ENCODE assay signal across 28 cellular contexts in genomic region chr4:1669270-1669669, GRCh38.
"Had no signal": no experiment of that assay in that cellular context is flagged by ENCODE, and none has a peak within 500 bp of the region (broad histone marks: within the 10 kb centered on the region; RNA-seq: fewer than 3 reads in every experiment).

No MANE protein-coding gene starts in this region.

- DNase-seq: activated CD4-positive, alpha-beta memory T cell treated with anti-CD3 and anti-CD28 coated beads, Interleukin-2, amount 10 ng/mL, durations not matched to agents 7 days and 5 days; activated CD4-positive, alpha-beta T cell treated with anti-CD3 and anti-CD28 coated beads for 36 hours; activated CD4-positive, alpha-beta T cell treated with anti-CD3 and anti-CD28 coated beads, Interleukin-2, amount 10 ng/mL, durations not matched to agents 24 days and 14 days; activated CD4-positive, CD25-positive, alpha-beta regulatory T cell; activated CD4-positive, CD25-positive, alpha-beta regulatory T cell treated with anti-CD3 and anti-CD28 coated beads, Interleukin-2, amount 50 U/mL, for 72 hours; activated CD8-positive, alpha-beta memory T cell treated with anti-CD3 and anti-CD28 coated beads, Interleukin-2, amount 50 U/mL, for 48 hours; activated gamma-delta T cell; activated naive CD4-positive, alpha-beta T cell; activated naive CD4-positive, alpha-beta T cell treated with anti-CD3 and anti-CD28 coated beads, Interleukin-2, amount 10 ng/mL, durations not matched to agents 7 days and 5 days; activated naive CD8-positive, alpha-beta T cell treated with anti-CD3 and anti-CD28 coated beads, Interleukin-2, amount 10 ng/mL, durations not matched to agents 7 days and 5 days; activated T-cell treated with anti-CD3 and anti-CD28 coated beads for 4 hours; activated T-cell treated with anti-CD3 and anti-CD28 coated beads, Interleukin-2, amount 50 U/mL, for 24 hours; activated T-cell treated with anti-CD3 and anti-CD28 coated beads, Interleukin-2, amount 50 U/mL, for 72 hours; anterior cingulate cortex; brain microvascular endothelial cell; caudate nucleus; cortex of kidney; dermis blood vessel endothelial cell; effector CD4-positive, alpha-beta T cell; effector memory CD8-positive, alpha-beta T cell; erythroblast; foreskin keratinocyte; T-helper 2 cell had no signal

- H3K36me3 Mint-ChIP-seq: activated naive CD4-positive, alpha-beta T cell treated with anti-CD3 and anti-CD28 coated beads, Interleukin-2, amount 10 ng/mL, durations not matched to agents 7 days and 5 days; activated naive CD4-positive, alpha-beta T cell treated with anti-CD3 and anti-CD28 coated beads, Interleukin-2, amount 50 U/mL, for 72 hours; activated naive CD8-positive, alpha-beta T cell treated with anti-CD3 and anti-CD28 coated beads, Interleukin-2, amount 10 ng/mL, durations not matched to agents 7 days and 5 days had no signal

- H3K36me3 ChIP-seq: brain microvascular endothelial cell, esophagus muscularis mucosa had no signal

- H3K9me3 ChIP-seq: esophagus muscularis mucosa, gastroesophageal sphincter had no signal

- H3K27ac Mint-ChIP-seq: activated CD4-positive, alpha-beta memory T cell treated with anti-CD3 and anti-CD28 coated beads, Interleukin-2, amount 10 ng/mL, durations not matched to agents 7 days and 5 days; activated CD4-positive, alpha-beta T cell treated with anti-CD3 and anti-CD28 coated beads for 36 hours; activated CD4-positive, alpha-beta T cell treated with anti-CD3 and anti-CD28 coated beads, Interleukin-2, amount 10 ng/mL, durations not matched to agents 24 days and 14 days; activated naive CD4-positive, alpha-beta T cell treated with anti-CD3 and anti-CD28 coated beads, Interleukin-2, amount 10 ng/mL, durations not matched to agents 7 days and 5 days; activated naive CD4-positive, alpha-beta T cell treated with anti-CD3 and anti-CD28 coated beads, Interleukin-2, amount 50 U/mL, for 72 hours; activated naive CD8-positive, alpha-beta T cell treated with anti-CD3 and anti-CD28 coated beads, Interleukin-2, amount 10 ng/mL, durations not matched to agents 7 days and 5 days; activated T-cell treated with anti-CD3 and anti-CD28 coated beads, Interleukin-2, amount 50 U/mL, for 24 hours; activated T-cell treated with anti-CD3 and anti-CD28 coated beads, Interleukin-2, amount 50 U/mL, for 72 hours; effector memory CD8-positive, alpha-beta T cell had no signal

- H3K4me3 ChIP-seq: esophagus muscularis mucosa, gastroesophageal sphincter had no signal

- FAIRE-seq: astrocyte, colon had no signal

- H3K4me1 ChIP-seq: foreskin keratinocyte, gastroesophageal sphincter had no signal

- H3K4me3 Mint-ChIP-seq: activated CD4-positive, alpha-beta memory T cell treated with anti-CD3 and anti-CD28 coated beads, Interleukin-2, amount 10 ng/mL, durations not matched to agents 7 days and 5 days; activated CD4-positive, alpha-beta T cell treated with anti-CD3 and anti-CD28 coated beads for 36 hours; activated CD4-positive, alpha-beta T cell treated with anti-CD3 and anti-CD28 coated beads, Interleukin-2, amount 10 ng/mL, durations not matched to agents 24 days and 14 days; activated naive CD4-positive, alpha-beta T cell treated with anti-CD3 and anti-CD28 coated beads, Interleukin-2, amount 10 ng/mL, durations not matched to agents 7 days and 5 days; activated naive CD8-positive, alpha-beta T cell treated with anti-CD3 and anti-CD28 coated beads, Interleukin-2, amount 10 ng/mL, durations not matched to agents 7 days and 5 days; activated T-cell treated with anti-CD3 and anti-CD28 coated beads, Interleukin-2, amount 50 U/mL, for 24 hours; activated T-cell treated with anti-CD3 and anti-CD28 coated beads, Interleukin-2, amount 50 U/mL, for 72 hours; effector memory CD8-positive, alpha-beta T cell had no signal

- H3K27ac ChIP-seq: brain microvascular endothelial cell, esophagus muscularis mucosa, foreskin keratinocyte, gastroesophageal sphincter had no signal

- ATAC-seq: activated CD4-positive, alpha-beta T cell treated with anti-CD3 and anti-CD28 coated beads for 36 hours; activated naive CD4-positive, alpha-beta T cell treated with anti-CD3 and anti-CD28 coated beads, Interleukin-2, amount 50 U/mL, for 72 hours; activated T-cell treated with anti-CD3 and anti-CD28 coated beads, Interleukin-2, amount 50 U/mL, for 72 hours; effector memory CD8-positive, alpha-beta T cell; foreskin keratinocyte; gastroesophageal sphincter had no signal

- H3K4me1 Mint-ChIP-seq: activated CD4-positive, alpha-beta memory T cell treated with anti-CD3 and anti-CD28 coated beads, Interleukin-2, amount 10 ng/mL, durations not matched to agents 7 days and 5 days; activated CD4-positive, alpha-beta T cell treated with anti-CD3 and anti-CD28 coated beads for 36 hours; activated CD4-positive, alpha-beta T cell treated with anti-CD3 and anti-CD28 coated beads, Interleukin-2, amount 10 ng/mL, durations not matched to agents 24 days and 14 days; activated naive CD4-positive, alpha-beta T cell treated with anti-CD3 and anti-CD28 coated beads, Interleukin-2, amount 10 ng/mL, durations not matched to agents 7 days and 5 days had no signal

- H3K9me3 Mint-ChIP-seq: activated CD4-positive, alpha-beta memory T cell treated with anti-CD3 and anti-CD28 coated beads, Interleukin-2, amount 10 ng/mL, durations not matched to agents 7 days and 5 days; activated CD4-positive, alpha-beta T cell treated with anti-CD3 and anti-CD28 coated beads, Interleukin-2, amount 10 ng/mL, durations not matched to agents 24 days and 14 days; activated naive CD4-positive, alpha-beta T cell treated with anti-CD3 and anti-CD28 coated beads, Interleukin-2, amount 10 ng/mL, durations not matched to agents 7 days and 5 days; activated naive CD4-positive, alpha-beta T cell treated with anti-CD3 and anti-CD28 coated beads, Interleukin-2, amount 50 U/mL, for 72 hours; activated naive CD8-positive, alpha-beta T cell treated with anti-CD3 and anti-CD28 coated beads, Interleukin-2, amount 10 ng/mL, durations not matched to agents 7 days and 5 days; activated T-cell treated with anti-CD3 and anti-CD28 coated beads, Interleukin-2, amount 50 U/mL, for 24 hours; activated T-cell treated with anti-CD3 and anti-CD28 coated beads, Interleukin-2, amount 50 U/mL, for 72 hours; effector memory CD8-positive, alpha-beta T cell had no signal

- H3K27me3 Mint-ChIP-seq: activated CD4-positive, alpha-beta memory T cell treated with anti-CD3 and anti-CD28 coated beads, Interleukin-2, amount 10 ng/mL, durations not matched to agents 7 days and 5 days; activated CD4-positive, alpha-beta T cell treated with anti-CD3 and anti-CD28 coated beads for 36 hours; activated CD4-positive, alpha-beta T cell treated with anti-CD3 and anti-CD28 coated beads, Interleukin-2, amount 10 ng/mL, durations not matched to agents 24 days and 14 days; activated naive CD4-positive, alpha-beta T cell treated with anti-CD3 and anti-CD28 coated beads, Interleukin-2, amount 10 ng/mL, durations not matched to agents 7 days and 5 days; activated naive CD8-positive, alpha-beta T cell treated with anti-CD3 and anti-CD28 coated beads, Interleukin-2, amount 10 ng/mL, durations not matched to agents 7 days and 5 days; activated T-cell treated with anti-CD3 and anti-CD28 coated beads, Interleukin-2, amount 50 U/mL, for 24 hours; effector memory CD8-positive, alpha-beta T cell had no signal

- H3K27me3 ChIP-seq: brain microvascular endothelial cell, esophagus muscularis mucosa, foreskin keratinocyte, gastroesophageal sphincter had no signal
